6 cellular contexts compared by ENCODE assay signal in genomic region chr2:240557101-240557751, GRCh38. TPM values are rescaled to one million over a fixed set of nuclear protein-coding genes. Genes with fewer than 3 reads are reported as not detected.
DNase-seq lines count a peak whose midpoint lies in the region; ATAC-seq, FAIRE-seq and TF ChIP-seq lines count a peak whose summit lies in the region.

No MANE protein-coding gene starts in this region.

- H3K4me3 ChIP-seq in Panc1 (ENCODE audit: low read depth in 2 of 2, low read length in 2 of 2) (peak overlapping the region; percentile 24 to 38), epithelial cell of esophagus (ENCODE audit: low read length) (peak overlapping the region; percentile 48), skeletal muscle satellite cell (ENCODE audit: low read length) (peak overlapping the region; percentile 61), WERI-Rb-1 (ENCODE audit: low read depth, low read length) (no peak overlapping the region), small intestine (ENCODE audit: low read depth in 1 of 2, low read length in 2 of 2) (peak overlapping the region in 1 of 2 donors; percentile 56)

- FAIRE-seq in small intestine (lab: Jason Lieb, UNC), result no peak

- in situ Hi-C loops in Panc1 (cut with HindIII; ENCODE audit: low pct_unique_long_range_greater_than_20kb, low sequenced_read_pairs), result no loop called here

- H3K36me3 ChIP-seq in Panc1 (ENCODE audit: control insufficient read depth, insufficient read depth, low read length) (peaks cover 4% of the 10 kb centered on the region), skeletal muscle satellite cell (ENCODE audit: insufficient read depth, low read length) (no peaks in the 10 kb centered on the region), WERI-Rb-1 (peaks cover 42% of the 10 kb centered on the region), small intestine (ENCODE audit: control insufficient read depth in 2 of 2, insufficient read depth in 2 of 2, low read length in 2 of 2) (no peaks in the 10 kb centered on the region)

- BruUV-seq in Panc1 (replicated peaks; lab: Mats Ljungman, UMichigan), result no TSS peak

- H3K27ac ChIP-seq in Panc1 (ENCODE audit: low read length), result peak overlapping the region; percentile 61
- no peak overlapping the region for H3K27ac ChIP-seq in WERI-Rb-1
- H3K27ac ChIP-seq in small intestine (ENCODE audit: low read depth in 1 of 2, low read length in 1 of 2), result no peak overlapping the region

- peaks cover 32% of the 10 kb centered on the region for H3K4me1 ChIP-seq in Panc1 (ENCODE audit: control insufficient read depth, insufficient read depth, low read length)
- peaks cover 26% of the 10 kb centered on the region for H3K4me1 ChIP-seq in skeletal muscle satellite cell (ENCODE audit: control insufficient read depth, insufficient read depth, low read length)
- H3K4me1 ChIP-seq in small intestine (ENCODE audit: control insufficient read depth in 2 of 2, insufficient read depth in 1 of 2, low read depth in 1 of 2, low read length in 1 of 2), result peaks cover 6 to 8% of the 10 kb centered on the region in 2 donors

- no peak for DNase-seq in Panc1 (ENCODE audit: low read depth, low spot score)
- no peak for DNase-seq in epithelial cell of esophagus (ENCODE audit: low read depth)
- no peak for DNase-seq in WERI-Rb-1
- no peak for DNase-seq in small intestine

- H3K27me3 ChIP-seq in Panc1 (ENCODE audit: control insufficient read depth, insufficient read depth, low read length) (no peaks in the 10 kb centered on the region), skeletal muscle satellite cell (ENCODE audit: control insufficient read depth, insufficient read depth, low read length) (no peaks in the 10 kb centered on the region), WERI-Rb-1 (ENCODE audit: insufficient read depth, low read depth, severe bottlenecking) (no peaks in the 10 kb centered on the region), small intestine (ENCODE audit: control insufficient read depth in 2 of 2, insufficient read depth in 2 of 2, low read length in 2 of 2) (no peaks in the 10 kb centered on the region)

- H3K9me3 ChIP-seq in Panc1 (ENCODE audit: control insufficient read depth, insufficient read depth, low read depth, low read length) (no peaks in the 10 kb centered on the region), skeletal muscle satellite cell (replicated peaks; ENCODE audit: low read length) (no peaks in the 10 kb centered on the region), WERI-Rb-1 (ENCODE audit: severe bottlenecking) (no peaks in the 10 kb centered on the region), small intestine (ENCODE audit: control insufficient read depth, low read depth) (no peaks in the 10 kb centered on the region)

- no peak for ATAC-seq in Panc1
- ATAC-seq in GM19328 (IDR thresholded peaks at IDR 0.05; ENCODE audit: unreplicated experiment), result no peak

- POLR2A ChIA-PET in Panc1 (lab: Charles Lee), result interaction anchor here (0.6 kb wide), 1 partner anchor 29 kb away, joined by 4 read pairs; the partner anchor contains the start of gene CAPN10

- WGBS in small intestine, 3 donors, result 32 to 42% (median 35%) methylated on average over 46 to 51 of the region's 51 CpGs

- CTCF ChIA-PET in Panc1 (lab: Charles Lee), result interaction anchor here (0.7 to 1.0 kb wide), 2 partner anchors 43 to 365 kb away, joined by 3 to 4 read pairs; no protein-coding TSS in a partner anchor

- no peak overlapping the region for H3K9ac ChIP-seq in skeletal muscle satellite cell (ENCODE audit: low read depth, low read length)

- intact Hi-C loops in Panc1 (cut with micrococcal nuclease; ENCODE audit: unreplicated experiment), result loop anchor here (5.0 kb wide), 1 partner anchor 45 kb away; no protein-coding TSS in a partner anchor

- TF ChIP-seq CTCF in Panc1 (IDR thresholded peaks at IDR 0.05), result peak; percentile 32
- TF ChIP-seq CTCF in epithelial cell of esophagus (IDR thresholded peaks at IDR 0.05; ENCODE audit: insufficient read depth, low read depth, low read length, missing control alignments), result no peak
- no peak for TF ChIP-seq CTCF in WERI-Rb-1 (IDR thresholded peaks at IDR 0.05; ENCODE audit: low read depth, low read length)

- H3K4me2 ChIP-seq in skeletal muscle satellite cell (ENCODE audit: low read length), result peak overlapping the region; percentile 82

RNA-seq across cellular contexts. Expression of gene ANKMY1, which starts 0.6 kb away (rescaled TPM):
- 19.5 TPM for total RNA-seq in Panc1 (2021; ENCODE audit: unreplicated experiment)
- 19.4 TPM for polyA plus RNA-seq in Panc1 (2012; ENCODE audit: insufficient read length)
- 8.4 and 10.0 TPM in 2 replicates for total RNA-seq in skeletal muscle satellite cell (2012; rRNA removed)
- 1 to 10 TPM; 3.4 to 5.9 (median 5.9) TPM for polyA plus RNA-seq in small intestine

RNA-seq across cellular contexts. Expression of gene DUSP28, which starts 2.9 kb away (rescaled TPM):
- total RNA-seq in Panc1 (2021; ENCODE audit: unreplicated experiment), result 10.7 TPM
- 5.3 TPM for polyA plus RNA-seq in Panc1 (2012; ENCODE audit: insufficient read length)
- 3.3 and 4.2 TPM in 2 replicates for total RNA-seq in skeletal muscle satellite cell (2012; rRNA removed)
- polyA plus RNA-seq in small intestine, result 1 to 10 TPM; 1.8 to 7.0 (median 3.1) TPM

RNA-seq across cellular contexts. Expression of gene RNPEPL1, which starts 11.1 kb away (rescaled TPM):
- total RNA-seq in Panc1 (2021; ENCODE audit: unreplicated experiment), result 88.2 TPM
- polyA plus RNA-seq in Panc1 (2012; ENCODE audit: insufficient read length), result 101 TPM
- total RNA-seq in skeletal muscle satellite cell (2012; rRNA removed), result 9.6 and 12.5 TPM in 2 replicates
- 100 to 1,000 TPM; 100 to 149 (median 131) TPM for polyA plus RNA-seq in small intestine

RNA-seq across cellular contexts. Expression of gene CAPN10, which starts 29.3 kb away (rescaled TPM):
- 38.6 TPM for total RNA-seq in Panc1 (2021; ENCODE audit: unreplicated experiment)
- 31.9 TPM for polyA plus RNA-seq in Panc1 (2012; ENCODE audit: insufficient read length)
- total RNA-seq in skeletal muscle satellite cell (2012; rRNA removed), result 13.4 and 15.7 TPM in 2 replicates
- polyA plus RNA-seq in small intestine, result 10 to 100 TPM; 19.7 to 33.8 (median 32.9) TPM
